8 cellular contexts compared by ENCODE assay signal in genomic region chr11:119361961-119362725, GRCh38. TPM values are rescaled to one million over a fixed set of nuclear protein-coding genes. Genes with fewer than 3 reads are reported as not detected.
DNase-seq lines count a peak whose midpoint lies in the region; ATAC-seq and TF ChIP-seq lines count a peak whose summit lies in the region.
"Had no signal": no experiment of that assay in that cellular context is flagged by ENCODE, and none has a peak within 500 bp of the region (broad histone marks: within the 10 kb centered on the region; RNA-seq: fewer than 3 reads in every experiment).

No MANE protein-coding gene starts in this region.

- H3K27ac ChIP-seq in PC-9 (peak overlapping the region; percentile 90), sigmoid colon (peak overlapping the region; percentile 68 to 91 (median 76))

- intact Hi-C loops in PC-9 (cut with micrococcal nuclease; ENCODE audit: unreplicated experiment) (loop anchor here (10.0 kb wide), 1 partner anchor 763 kb away; no protein-coding TSS in a partner anchor), Right ventricle myocardium superior (cut with DNase I) (no loop called here), sigmoid colon (cut with DNase I) (loop anchor here (10.0 kb wide), 1 partner anchor 363 kb away; the partner anchor contains the start of gene NECTIN1)

- TF ChIP-seq CTCF in PC-9 (conservative IDR thresholded peaks at IDR 0.05) = no peak
- TF ChIP-seq CTCF in sigmoid colon (IDR thresholded peaks at IDR 0.05) = no peak

- CTCF ChIA-PET in PC-9 (lab: Charles Lee) = interaction anchor here (1.4 kb wide), 2 partner anchors 11 to 19 kb away, joined by 3 to 4 read pairs; no protein-coding TSS in a partner anchor

- TF ChIP-seq POLR2A in sigmoid colon (IDR thresholded peaks at IDR 0.05) = no peak

- no peak for TF ChIP-seq EP300 in sigmoid colon (IDR thresholded peaks at IDR 0.05)

- DNase-seq in PC-9 (no peak), Right ventricle myocardium superior (no peak), sigmoid colon (no peak), NCI-H1694 treated with DMSO at 0.1 percent for 48 hours (lab: John Stamatoyannopoulos, UW) (no peak), glomerular visceral epithelial cell (ENCODE audit: extremely low spot score) (no peak)
- DNase-seq: T-helper 17 cell had no signal

- H3K4me1 ChIP-seq in PC-9 (replicated peaks; ENCODE audit: insufficient read depth) = peaks cover 37% of the 10 kb centered on the region
- peaks cover 0 to 62% (median 48%) of the 10 kb centered on the region in 4 donors for H3K4me1 ChIP-seq in sigmoid colon

- H3F3A ChIP-seq in PC-9 (ENCODE audit: insufficient read depth, low read depth) = peaks cover 27% of the 10 kb centered on the region

- no peaks in the 10 kb centered on the region for H3K79me2 ChIP-seq in PC-9 (ENCODE audit: low read depth)

- POLR2A ChIA-PET in PC-9 (lab: Charles Lee; ENCODE audit: unreplicated experiment) = no interaction called here

- ATAC-seq in Right ventricle myocardium superior (ENCODE audit: poor library complexity) = peak; percentile 10
- no peak for ATAC-seq in HG03469 (IDR thresholded peaks at IDR 0.05; ENCODE audit: unreplicated experiment)
- ATAC-seq: T-helper 17 cell had no signal

- H3K9me3 ChIP-seq in PC-9 (ENCODE audit: insufficient read depth, low read depth) (no peaks in the 10 kb centered on the region), sigmoid colon (no peaks in the 10 kb centered on the region)

- H3K27me3 ChIP-seq in PC-9 (ENCODE audit: insufficient read depth, low read depth) = no peaks in the 10 kb centered on the region
- no peaks in the 10 kb centered on the region for H3K27me3 ChIP-seq in sigmoid colon

- H3K4me2 ChIP-seq in PC-9 = peak overlapping the region; percentile 52

- no peak overlapping the region for H2AFZ ChIP-seq in PC-9

- H4K20me1 ChIP-seq in PC-9 (ENCODE audit: insufficient read depth) = no peaks in the 10 kb centered on the region

- H3K36me3 ChIP-seq in PC-9 (ENCODE audit: low read depth) (no peaks in the 10 kb centered on the region), sigmoid colon (no peaks in the 10 kb centered on the region)

- BruUV-seq in PC-9 (replicated peaks; lab: Mats Ljungman, UMichigan) = no TSS peak

- 89 to 90% methylated on average over 11 of the region's 11 CpGs for WGBS in sigmoid colon, 2 donors

- H3K9me2 ChIP-seq in PC-9 (ENCODE audit: insufficient read depth) = no peaks in the 10 kb centered on the region

- H3K4me3 ChIP-seq in PC-9 (peak overlapping the region; percentile 1; the same call in 1 of the 2 replicates), sigmoid colon (peak overlapping the region in 1 of 4 donors; percentile 45)

RNA-seq across cellular contexts. Expression of gene MFRP, which starts 15.6 kb away (rescaled TPM):
- total RNA-seq in PC-9 (2021) = not detected in 2 replicates
- not detected for total RNA-seq in Right ventricle myocardium superior
- under 1 TPM in 1 of 4 donors, not detected in 3; 0.14 TPM for total RNA-seq in sigmoid colon
- polyA plus RNA-seq in sigmoid colon = not detected
- total RNA-seq: aorta, T-helper 17 cell had no signal
- polyA plus RNA-seq: aorta had no signal

RNA-seq across cellular contexts. Expression of gene USP2, which starts 19.3 kb away (rescaled TPM):
- total RNA-seq in PC-9 (2021) = 2.1 and 2.7 TPM in 2 replicates
- total RNA-seq in Right ventricle myocardium superior = 136 TPM
- total RNA-seq in sigmoid colon = 1 to 10 TPM in 3 of 4 donors, under 1 TPM in 1; 0.71 to 1.9 (median 1.5) TPM
- polyA plus RNA-seq in sigmoid colon = 10 to 100 TPM; 11.6 to 13.2 (median 13.0) TPM

RNA-seq across cellular contexts. Expression of gene C1QTNF5, which starts 21.5 kb away (rescaled TPM):
- total RNA-seq in PC-9 (2021) (not detected in 2 replicates), Right ventricle myocardium superior (15.1 TPM), sigmoid colon (10 to 100 TPM; 23.2 to 35.2 (median 32.4) TPM)
- 10 to 100 TPM in 1 of 3 donors, 1 to 10 TPM in 2; 4.9 to 12.5 (median 5.4) TPM for polyA plus RNA-seq in sigmoid colon
- total RNA-seq: T-helper 17 cell had no signal

RNA-seq across cellular contexts. Expression of gene RNF26, which starts 27.8 kb away (rescaled TPM):
- 55.0 and 64.3 TPM in 2 replicates for total RNA-seq in PC-9 (2021)
- 12.9 TPM for total RNA-seq in Right ventricle myocardium superior
- 10 to 100 TPM in 3 of 4 donors, 1 to 10 TPM in 1; 9.8 to 18.3 (median 11.8) TPM for total RNA-seq in sigmoid colon
- 10 to 100 TPM in 1 of 3 donors, 1 to 10 TPM in 2; 6.2 to 26.1 (median 7.2) TPM for polyA plus RNA-seq in sigmoid colon

RNA-seq across cellular contexts. Expression of gene MCAM, which starts 45.2 kb away (rescaled TPM):
- total RNA-seq in PC-9 (2021) (38.8 and 54.5 TPM in 2 replicates), Right ventricle myocardium superior (41.9 TPM), sigmoid colon (1,000 to 10,000 TPM in 1 of 4 donors, 100 to 1,000 TPM in 3; 628 to 1,033 (median 813) TPM)
- 10 to 100 TPM in 1 of 3 donors, 1 to 10 TPM in 2; 2.1 to 51.5 (median 4.8) TPM for polyA plus RNA-seq in sigmoid colon

Comparison
In these comparisons a context has a peak if more than half of its experiments do, and no peak if none do; other contexts are left out.
1. RNA of gene USP2, which starts 19.3 kb away (total RNA-seq): 136 TPM in Right ventricle myocardium superior (single experiment); 2.1 to 2.7 TPM in PC-9 and 0.71 to 1.9 TPM in sigmoid colon; every median in the first group is over 10 times any median in the second.
2. RNA of gene C1QTNF5, which starts 21.5 kb away (total RNA-seq): 23.2 to 35.2 TPM in sigmoid colon and 15.1 TPM in Right ventricle myocardium superior (single experiment); not detected in PC-9; every median in the first group is over 10 times any median in the second.